In genomic region chr19:31071157-31071855, GRCh38 we compare ENCODE assay signal across 1 cellular context.
TF ChIP-seq lines count a peak whose summit lies in the region.

No MANE protein-coding gene starts in this region.

TF ChIP-seq in WTC11, 78 proteins besides CTCF, POLR2A, EP300 and RAD21 (continued from another document):
- TF ChIP-seq MLX (CRISPR knock-in tag; IDR thresholded peaks at IDR 0.05) (no peak), GTF2I (CRISPR knock-in tag; conservative IDR thresholded peaks at IDR 0.05) (no peak), ERG (CRISPR knock-in tag; IDR thresholded peaks at IDR 0.05) (no peak), ZNF317 (CRISPR knock-in tag; IDR thresholded peaks at IDR 0.05; ENCODE audit: borderline replicate concordance, low read depth) (no peak), TP53 (CRISPR knock-in tag; IDR thresholded peaks at IDR 0.05) (no peak), ZNF512 (CRISPR knock-in tag; IDR thresholded peaks at IDR 0.05; ENCODE audit: borderline replicate concordance) (no peak), ZNF232 (CRISPR knock-in tag; IDR thresholded peaks at IDR 0.05) (no peak), MXD4 (CRISPR knock-in tag; IDR thresholded peaks at IDR 0.05; ENCODE audit: borderline replicate concordance) (no peak), ZNF138 (CRISPR knock-in tag; conservative IDR thresholded peaks at IDR 0.05) (no peak), ZNF396 (CRISPR knock-in tag; IDR thresholded peaks at IDR 0.05; ENCODE audit: borderline replicate concordance) (no peak)
